Comparison of ENCODE assay signal across 8 cellular contexts in genomic region chr5:132226516-132227234, GRCh38. TPM values are rescaled to one million over a fixed set of nuclear protein-coding genes. Genes with fewer than 3 reads are reported as not detected.
DNase-seq lines count a peak whose midpoint lies in the region; TF ChIP-seq lines count a peak whose summit lies in the region.

No MANE protein-coding gene starts in this region.

- H3F3A ChIP-seq in PC-9 (ENCODE audit: insufficient read depth, low read depth), result no peaks in the 10 kb centered on the region

- H3K9me3 ChIP-seq in PC-9 (ENCODE audit: insufficient read depth, low read depth) (no peaks in the 10 kb centered on the region), esophagus muscularis mucosa (no peaks in the 10 kb centered on the region)

- no peak for TF ChIP-seq POLR2A in esophagus muscularis mucosa (IDR thresholded peaks at IDR 0.05; ENCODE audit: low read depth)

- peak overlapping the region; percentile 60 for H3K27ac Mint-ChIP-seq in nephron progenitor cell

- H2AFZ ChIP-seq in PC-9, result peak overlapping the region; percentile 85

- H3K4me1 ChIP-seq in PC-9 (replicated peaks; ENCODE audit: insufficient read depth) (peaks cover 12% of the 10 kb centered on the region), esophagus muscularis mucosa (peaks cover 56 to 68% (median 64%) of the 10 kb centered on the region in 4 donors)

- intact Hi-C loops in PC-9 (cut with micrococcal nuclease; ENCODE audit: unreplicated experiment) (loop anchor here (1.0 kb wide), 2 partner anchors 11 to 67 kb away; no protein-coding TSS in a partner anchor), esophagus muscularis mucosa (cut with DNase I) (no loop called here)

- H3K79me2 ChIP-seq in PC-9 (ENCODE audit: low read depth), result no peaks in the 10 kb centered on the region

- TSS peak; percentile 40 for BruUV-seq in PC-9 (replicated peaks; lab: Mats Ljungman, UMichigan)

- H3K36me3 Mint-ChIP-seq in nephron progenitor cell (ENCODE audit: low read depth), result no peaks in the 10 kb centered on the region

- H3K27ac ChIP-seq in PC-9 (no peak overlapping the region), esophagus muscularis mucosa (replicated peaks in 1 of 4) (peak overlapping the region; percentile 91 to 96 (median 93))

- H4K20me1 ChIP-seq in PC-9 (ENCODE audit: insufficient read depth), result no peaks in the 10 kb centered on the region

- no peaks in the 10 kb centered on the region for H3K9me2 ChIP-seq in PC-9 (ENCODE audit: insufficient read depth)

- whole genome bisulfite sequencing in esophagus muscularis mucosa, result 67% methylated on average over 22 of the region's 23 CpGs

- no peak for TF ChIP-seq EP300 in esophagus muscularis mucosa (IDR thresholded peaks at IDR 0.05)

- no peak for TF ChIP-seq CTCF in BJ (IDR thresholded peaks at IDR 0.05; ENCODE audit: insufficient read depth, low read depth, low read length)
- TF ChIP-seq CTCF in PC-9 (conservative IDR thresholded peaks at IDR 0.05), result no peak
- TF ChIP-seq CTCF in esophagus muscularis mucosa (IDR thresholded peaks at IDR 0.05), result no peak
- TF ChIP-seq CTCF in nephron progenitor cell (IDR thresholded peaks at IDR 0.05), result no peak

- H3K27me3 ChIP-seq in BJ (ENCODE audit: control insufficient read depth, insufficient read depth, low read length) (no peaks in the 10 kb centered on the region), PC-9 (ENCODE audit: insufficient read depth, low read depth) (no peaks in the 10 kb centered on the region), esophagus muscularis mucosa (no peaks in the 10 kb centered on the region)

- no peaks in the 10 kb centered on the region for H3K9me3 Mint-ChIP-seq in nephron progenitor cell

- no peak for DNase-seq in BJ (ENCODE audit: low read depth)
- no peak for DNase-seq in PC-9
- DNase-seq in esophagus muscularis mucosa (ENCODE audit: extremely low spot score), result no peak
- DNase-seq in nephron progenitor cell, result no peak
- no peak for DNase-seq in NCI-H128 (lab: John Stamatoyannopoulos, UW; ENCODE audit: unreplicated experiment)
- no peak for DNase-seq in stimulated activated CD4-positive, alpha-beta T cell treated with anti-CD3 and anti-CD28 coated beads, Interleukin-12 subunit alpha, Interleukin-12 subunit beta, amount 100 ng/mL, for 4 hours
- no peak for DNase-seq in activated naive CD4-positive, alpha-beta T cell treated with anti-CD3 and anti-CD28 coated beads, Interleukin-2, amount 50 U/mL, for 16 hours
- no peak for DNase-seq in mucosa of gallbladder (ENCODE audit: low spot score)

- peak overlapping the region; percentile 99 for H3K4me2 ChIP-seq in PC-9

- H3K27me3 Mint-ChIP-seq in nephron progenitor cell (ENCODE audit: low read depth, poor library complexity), result peaks cover 24% of the 10 kb centered on the region

- CTCF ChIA-PET in BJ (lab: Yijun Ruan, JAX) (interaction anchor here (0.9 to 4.1 kb wide), 6 partner anchors 9 to 139 kb away, joined by 3 to 46 read pairs (median 5); partner anchors contain the start of gene SLC22A4), PC-9 (lab: Charles Lee) (interaction anchor here (0.9 kb wide), 1 partner anchor 11 kb away, joined by 6 read pairs; no protein-coding TSS in a partner anchor)

- H3K4me3 Mint-ChIP-seq in nephron progenitor cell, result peak overlapping the region; percentile 88

- H3K36me3 ChIP-seq in BJ (ENCODE audit: control insufficient read depth, insufficient read depth, low read length) (no peaks in the 10 kb centered on the region), PC-9 (ENCODE audit: low read depth) (no peaks in the 10 kb centered on the region), esophagus muscularis mucosa (no peaks in the 10 kb centered on the region)

- POLR2A ChIA-PET in BJ (lab: Charles Lee) (no interaction called here), PC-9 (lab: Charles Lee; ENCODE audit: unreplicated experiment) (interaction anchor here (0.6 to 0.8 kb wide), 2 partner anchors 12 to 33 kb away, joined by 3 to 5 read pairs; no protein-coding TSS in a partner anchor)

- H3K4me3 ChIP-seq in BJ (ENCODE audit: low read depth, low read length), result peak overlapping the region; percentile 61
- H3K4me3 ChIP-seq in PC-9, result peak overlapping the region; percentile 78
- peak overlapping the region; percentile 77 to 95 (median 90) for H3K4me3 ChIP-seq in esophagus muscularis mucosa

- peaks cover 48% of the 10 kb centered on the region for H3K4me1 Mint-ChIP-seq in nephron progenitor cell

RNA-seq across cellular contexts. Expression of gene P4HA2, which starts 1.0 kb away (rescaled TPM):
- 372 and 435 TPM in 2 replicates for polyA plus RNA-seq in BJ (2011; rRNA removed)
- polyA minus RNA-seq in BJ (2011; rRNA and poly(A)+ RNA removed), result 131 and 175 TPM in 2 replicates
- total RNA-seq in PC-9 (2021) (21.7 and 24.0 TPM in 2 replicates), esophagus muscularis mucosa (10 to 100 TPM; 28.8 to 44.7 (median 30.8) TPM), mucosa of gallbladder (47.5 TPM)

RNA-seq across cellular contexts. Expression of gene PDLIM4, which starts 30.8 kb away (rescaled TPM):
- 17.1 and 31.0 TPM in 2 replicates for polyA plus RNA-seq in BJ (2011; rRNA removed)
- polyA minus RNA-seq in BJ (2011; rRNA and poly(A)+ RNA removed), result 36.3 and 48.2 TPM in 2 replicates
- 35.8 and 47.2 TPM in 2 replicates for total RNA-seq in PC-9 (2021)
- 100 to 1,000 TPM in 3 of 4 donors, 10 to 100 TPM in 1; 59.4 to 199 (median 134) TPM for total RNA-seq in esophagus muscularis mucosa
- 20.7 TPM for total RNA-seq in mucosa of gallbladder
